In the genomic region with DNA sequence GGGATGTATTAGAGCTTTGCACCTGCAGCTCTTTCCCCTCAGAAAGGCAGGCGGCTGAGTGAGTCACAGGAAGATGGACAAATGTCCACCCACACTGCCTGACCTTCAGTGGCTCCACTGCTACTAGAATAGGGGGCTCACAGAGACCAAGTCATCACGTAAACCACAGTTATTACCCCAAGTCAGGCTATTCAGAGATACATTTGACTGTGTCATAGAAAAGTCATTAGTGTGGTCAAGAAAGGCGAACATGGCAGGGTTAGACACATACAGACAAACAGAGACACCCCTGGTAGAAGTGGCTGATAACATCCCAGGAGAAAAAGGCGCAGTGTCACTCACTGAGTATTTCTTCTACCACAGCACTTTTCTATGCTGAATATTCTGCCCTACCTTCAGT, we compare ENCODE assay signal across 18 cellular contexts. TPM values are rescaled to one million over a fixed set of nuclear protein-coding genes. Genes with fewer than 3 reads are reported as not detected.
A peak's percentile ranks its signal among the peaks of the same experiment; 100 is the strongest.
DNase-seq lines count a peak whose midpoint lies in the region; ATAC-seq and TF ChIP-seq lines count a peak whose summit lies in the region.
"Had no signal": no experiment of that assay in that cellular context is flagged by ENCODE, and none has a peak within 500 bp of the region (broad histone marks: within the 10 kb centered on the region; RNA-seq: fewer than 3 reads in every experiment).

No MANE protein-coding gene starts in this region.

- no peaks in the 10 kb centered on the region for H3K9me3 ChIP-seq in cardiac muscle cell (ENCODE audit: low read depth)
- H3K9me3 ChIP-seq in heart right ventricle: no peaks in the 10 kb centered on the region
- no peaks in the 10 kb centered on the region for H3K9me3 ChIP-seq in suprapubic skin
- H3K9me3 ChIP-seq: SJCRH30, upper lobe of left lung had no signal

- ATAC-seq in heart right ventricle: no peak
- ATAC-seq: activated T-cell treated with anti-CD3 and anti-CD28 coated beads, Interleukin-2, amount 50 U/mL, for 72 hours; CD8-positive, alpha-beta T cell; effector memory CD8-positive, alpha-beta T cell; left colon had no signal

- H3K27ac ChIP-seq in cardiac muscle cell (peak overlapping the region; percentile 71), heart right ventricle (no peak overlapping the region), dorsolateral prefrontal cortex (peak overlapping the region in 1 of 59 donors; percentile 34), suprapubic skin (no peak overlapping the region)
- H3K27ac ChIP-seq: SJCRH30, skin epidermis, upper lobe of left lung had no signal

- 70 to 72% methylated on average over 4 of the region's 4 CpGs for WGBS in heart right ventricle, 2 donors
- WGBS in suprapubic skin: 90% methylated on average over 4 of the region's 4 CpGs

- H3K4me3 ChIP-seq in cardiac muscle cell (no peak overlapping the region), heart right ventricle (no peak overlapping the region), dorsolateral prefrontal cortex (no peak overlapping the region), suprapubic skin (no peak overlapping the region)
- H3K4me3 ChIP-seq: SJCRH30, skin epidermis, upper lobe of left lung had no signal

- H3K4me1 ChIP-seq in cardiac muscle cell (ENCODE audit: low read depth) (peaks cover 11% of the 10 kb centered on the region), heart right ventricle (peaks cover 0 to 43% (median 18%) of the 10 kb centered on the region in 9 donors), suprapubic skin (peaks cover 11% of the 10 kb centered on the region)

- no peak for DNase-seq in cardiac muscle cell (ENCODE audit: low read depth in 1 of 2, low spot score in 1 of 2)
- no peak for DNase-seq in heart right ventricle
- DNase-seq in SW480 (ENCODE audit: low spot score): peak; percentile 66
- peak; percentile 28 for DNase-seq in hepatic stellate cell (ENCODE audit: low spot score)
- DNase-seq in DMS153 treated with DMSO at 0.1 percent for 48 hours (lab: John Stamatoyannopoulos, UW; ENCODE audit: unreplicated experiment): no peak
- DNase-seq in NCI-H524 treated with DMSO at 0.1 percent for 48 hours (lab: John Stamatoyannopoulos, UW): no peak
- no peak for DNase-seq in dorsolateral prefrontal cortex
- DNase-seq in suprapubic skin (ENCODE audit: low spot score in 2 of 2): no peak
- DNase-seq: activated T-cell treated with anti-CD3 and anti-CD28 coated beads, Interleukin-2, amount 50 U/mL, for 72 hours; CD8-positive, alpha-beta T cell; effector memory CD8-positive, alpha-beta T cell; GOT3; KBM-7; left colon; NCI-H1417; SJCRH30; upper lobe of left lung had no signal

- H3K27me3 ChIP-seq in cardiac muscle cell (no peaks in the 10 kb centered on the region), heart right ventricle (no peaks in the 10 kb centered on the region), dorsolateral prefrontal cortex (no peaks in the 10 kb centered on the region), suprapubic skin (no peaks in the 10 kb centered on the region)
- H3K27me3 ChIP-seq: SJCRH30, upper lobe of left lung had no signal

- TF ChIP-seq EP300 in suprapubic skin (IDR thresholded peaks at IDR 0.05): no peak

- TF ChIP-seq CTCF in cardiac muscle cell (IDR thresholded peaks at IDR 0.05; ENCODE audit: low read depth, low read length): no peak
- TF ChIP-seq CTCF in heart right ventricle (IDR thresholded peaks at IDR 0.05): no peak
- no peak for TF ChIP-seq CTCF in dorsolateral prefrontal cortex (IDR thresholded peaks at IDR 0.05 in 54 of 56, conservative IDR thresholded peaks at IDR 0.05 in 2 of 56; ENCODE audit: low read depth in 1 of 56, partially characterized antibody in 56 of 56)
- TF ChIP-seq CTCF in suprapubic skin (IDR thresholded peaks at IDR 0.05): no peak

- no peak for TF ChIP-seq POLR2A in suprapubic skin (IDR thresholded peaks at IDR 0.05)

- no peaks in the 10 kb centered on the region for H3K36me3 ChIP-seq in cardiac muscle cell
- no peaks in the 10 kb centered on the region for H3K36me3 ChIP-seq in heart right ventricle
- H3K36me3 ChIP-seq in suprapubic skin: no peaks in the 10 kb centered on the region
- H3K36me3 ChIP-seq: SJCRH30, upper lobe of left lung had no signal

- intact Hi-C loops in heart right ventricle (cut with DNase I) (no loop called here), dorsolateral prefrontal cortex (cut with DNase I) (no loop called here)

RNA-seq across cellular contexts. Expression of a gene that starts 36.0 kb away (rescaled TPM):
- 3.5 and 4.3 TPM in 2 replicates for total RNA-seq in cardiac muscle cell
- 2.5 and 3.0 TPM in 2 replicates for polyA plus RNA-seq in cardiac muscle cell
- total RNA-seq in heart right ventricle: 10 to 100 TPM in 1 of 10 donors, 1 to 10 TPM in 9; 1.0 to 11.0 (median 2.7) TPM
- 1 to 10 TPM; 2.3 to 3.3 TPM for polyA plus RNA-seq in heart right ventricle
- total RNA-seq in dorsolateral prefrontal cortex: 10 to 100 TPM in 1 of 120 experiments, 1 to 10 TPM in 118, under 1 TPM in 1; 0.64 to 10.0 (median 2.6) TPM
- total RNA-seq in suprapubic skin: 10 to 100 TPM in 3 of 4 donors, 1 to 10 TPM in 1; 9.5 to 14.3 (median 12.1) TPM

Comparison
In these comparisons a context has a peak if more than half of its experiments do, and no peak if none do; other contexts are left out.
1. DNase-seq: peak in SW480 (single experiment) and hepatic stellate cell (single experiment); none in cardiac muscle cell (0 of 2), heart right ventricle (0 of 2), DMS153 treated with DMSO at 0.1 percent for 48 hours (single experiment), NCI-H524 treated with DMSO at 0.1 percent for 48 hours (single experiment), dorsolateral prefrontal cortex (0 of 10) and suprapubic skin (0 of 2).